8 cellular contexts compared by ENCODE assay signal in genomic region chr3:172675371-172676193, GRCh38. TPM values are rescaled to one million over a fixed set of nuclear protein-coding genes. Genes with fewer than 3 reads are reported as not detected.
A peak's percentile ranks its signal among the peaks of the same experiment; 100 is the strongest.
DNase-seq lines count a peak whose midpoint lies in the region; ATAC-seq and TF ChIP-seq lines count a peak whose summit lies in the region.

No MANE protein-coding gene starts in this region.

- POLR2A ChIA-PET in SK-N-SH (lab: Yijun Ruan, JAX): no interaction called here

- no peak for TF ChIP-seq EP300 in SK-N-SH (IDR thresholded peaks at IDR 0.05; ENCODE audit: borderline replicate concordance in 1 of 2, low read depth in 1 of 2, low read length in 1 of 2)

- H3K4me3 ChIP-seq in LNCaP clone FGC (ENCODE audit: low read depth, low read length) (no peak overlapping the region), SK-N-SH (ENCODE audit: low read depth in 2 of 2, low read length in 1 of 2) (no peak overlapping the region; a peak in 1 of 4 replicates), fibroblast of mammary gland (ENCODE audit: control insufficient read depth, low read depth, low read length) (no peak overlapping the region)

- DNase-seq in NCI-H510A treated with DMSO at 0.1 percent for 48 hours (lab: John Stamatoyannopoulos, UW): peak; percentile 25
- no peak for DNase-seq in NCI-H510A (lab: John Stamatoyannopoulos, UW)
- no peak for DNase-seq in LNCaP clone FGC (ENCODE audit: low read depth)
- peak; percentile 56 for DNase-seq in SK-N-SH
- DNase-seq in fibroblast of mammary gland (ENCODE audit: low read depth): peak; percentile 69
- DNase-seq in renal cortical epithelial cell (ENCODE audit: low read depth): peak; percentile 62

- peaks cover 2 to 8% of the 10 kb centered on the region in 2 experiments; a peak in 3 of 4 replicates for H3K4me1 ChIP-seq in SK-N-SH (ENCODE audit: control insufficient read depth in 1 of 2, insufficient read depth in 2 of 2, low read depth in 1 of 2, low read length in 1 of 2)

- no peaks in the 10 kb centered on the region for H4K20me1 ChIP-seq in SK-N-SH (ENCODE audit: insufficient read depth)

- peak; percentile 46 for TF ChIP-seq RAD21 in SK-N-SH (IDR thresholded peaks at IDR 0.05; ENCODE audit: low read length)

- CTCF ChIA-PET in SK-N-SH (lab: Yijun Ruan, JAX): interaction anchor here (0.6 to 2.9 kb wide), 9 partner anchors 9 to 903 kb away, joined by 3 to 12 read pairs (median 6); partner anchors contain the start of genes ECT2 and NCEH1

- no peaks in the 10 kb centered on the region for H3K36me3 ChIP-seq in SK-N-SH (replicated peaks in 1 of 2; ENCODE audit: control insufficient read depth in 1 of 2, insufficient read depth in 2 of 2, low read length in 1 of 2)

- H3F3A ChIP-seq in SK-N-SH (replicated peaks; ENCODE audit: insufficient read depth): peaks cover 7% of the 10 kb centered on the region

- H2AFZ ChIP-seq in SK-N-SH (ENCODE audit: low read depth): no peak overlapping the region

- H3K9ac ChIP-seq in SK-N-SH: no peak overlapping the region

- H3K27ac ChIP-seq in SK-N-SH (ENCODE audit: low read depth in 2 of 2, low read length in 1 of 2): peak overlapping the region in 1 of 2 experiments; percentile 19; a peak in 3 of 4 replicates

- H3K27me3 ChIP-seq in SK-N-SH (ENCODE audit: insufficient read depth): no peaks in the 10 kb centered on the region

- no peaks in the 10 kb centered on the region for H3K9me2 ChIP-seq in SK-N-SH

- H3K9me3 ChIP-seq in SK-N-SH: no peaks in the 10 kb centered on the region

- H3K79me2 ChIP-seq in SK-N-SH (ENCODE audit: insufficient read depth): peaks cover 29% of the 10 kb centered on the region

- ATAC-seq in HG02588 (IDR thresholded peaks at IDR 0.05; ENCODE audit: unreplicated experiment) (no peak), HG02642 (IDR thresholded peaks at IDR 0.05; ENCODE audit: poor library complexity, unreplicated experiment) (no peak)

- 21% methylated on average over 7 of the region's 7 CpGs for WGBS in SK-N-SH (ENCODE audit: low lambda C conversion rate)

- H3K4me2 ChIP-seq in SK-N-SH: no peak overlapping the region

- TF ChIP-seq CTCF in LNCaP clone FGC (IDR thresholded peaks at IDR 0.05; ENCODE audit: control insufficient read depth, extremely low read depth, insufficient read depth) (peak; percentile 74), SK-N-SH (IDR thresholded peaks at IDR 0.05) (peak; percentile 86), fibroblast of mammary gland (conservative IDR thresholded peaks at IDR 0.05; ENCODE audit: control insufficient read depth, insufficient read depth, low read depth, low read length) (peak; percentile 65)

TF ChIP-seq in SK-N-SH, 30 proteins besides CTCF, POLR2A, EP300 and RAD21:
- TF ChIP-seq SMC3 (IDR thresholded peaks at IDR 0.05; ENCODE audit: low read depth, low read length) (peak; percentile 18; the same call in 1 of the 2 replicates), ZBTB33 (IDR thresholded peaks at IDR 0.05; ENCODE audit: borderline replicate concordance, low read depth) (no peak)

RNA-seq across cellular contexts. Expression of gene NCEH1, which starts 35.3 kb away (rescaled TPM):
- 7.5 and 12.2 TPM in 2 replicates for polyA plus RNA-seq in SK-N-SH (2012; rRNA removed)
- polyA plus RNA-seq in SK-N-SH (2012; cell fraction: cytosol; rRNA removed): 8.1 and 8.8 TPM in 2 replicates
- polyA plus RNA-seq in SK-N-SH (2012; cell fraction: nucleus; rRNA removed): 4.7 and 9.8 TPM in 2 replicates
- 57.2 and 95.7 TPM in 2 replicates for total RNA-seq in renal cortical epithelial cell

Comparison
In these comparisons a context has a peak if more than half of its experiments do, and no peak if none do; other contexts are left out.
1. DNase-seq: peak in NCI-H510A treated with DMSO at 0.1 percent for 48 hours (single experiment), SK-N-SH (single experiment), fibroblast of mammary gland (single experiment) and renal cortical epithelial cell (single experiment); none in NCI-H510A (single experiment) and LNCaP clone FGC (single experiment).
2. Peak in every context shown above with its lines, with median percentiles within 50 percentile points of each other: CTCF ChIP-seq.